ENCODE assay signal across 7 cellular contexts in the genomic region with DNA sequence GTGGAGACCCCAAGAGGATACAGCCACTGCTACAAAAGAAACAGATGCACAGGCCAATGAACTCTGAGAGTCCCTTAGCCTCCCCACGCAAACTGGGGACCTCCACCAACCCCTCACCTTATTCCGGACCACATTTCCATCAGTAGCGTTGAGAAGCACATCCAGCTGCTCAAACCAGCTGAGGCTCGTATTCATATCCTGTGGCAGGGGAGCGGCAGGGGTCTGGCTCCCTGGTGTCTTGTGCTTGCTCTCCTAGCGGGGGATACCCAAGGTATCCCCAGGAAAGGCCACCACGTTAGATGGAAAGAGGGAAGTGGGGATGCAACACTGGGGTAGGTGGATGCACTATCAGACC. TPM values are rescaled to one million over a fixed set of nuclear protein-coding genes. Genes with fewer than 3 reads are reported as not detected.
DNase-seq lines count a peak whose midpoint lies in the region; ATAC-seq and TF ChIP-seq lines count a peak whose summit lies in the region.

No MANE protein-coding gene starts in this region.

- peak overlapping the region; percentile 0; the same call in 1 of the 2 replicates for H3K27ac ChIP-seq in IMR-90 (ENCODE audit: insufficient read depth, low read length)
- H3K27ac ChIP-seq in caudate nucleus (ENCODE audit: low read depth, low read length), result peak overlapping the region; percentile 75
- peak overlapping the region in 1 of 2 donors; percentile 32 for H3K27ac ChIP-seq in mucosa of rectum (ENCODE audit: low read depth in 2 of 2, low read length in 2 of 2)

- H3K9me1 ChIP-seq in IMR-90 (ENCODE audit: insufficient read depth, low read length), result peaks cover 3% of the 10 kb centered on the region; the same call in 1 of the 2 replicates

- peak overlapping the region; percentile 37 for H2AK5ac ChIP-seq in IMR-90 (ENCODE audit: low read depth, low read length)

- H3K36me3 ChIP-seq in IMR-90 (ENCODE audit: control insufficient read depth, insufficient read depth, low read length) (no peaks in the 10 kb centered on the region), mucosa of rectum (ENCODE audit: control insufficient read depth in 2 of 2, insufficient read depth in 2 of 2, low read length in 2 of 2) (no peaks in the 10 kb centered on the region)

- no peak for TF ChIP-seq POLR2A in IMR-90 (IDR thresholded peaks at IDR 0.05; ENCODE audit: low read depth, low read length)

- DNase-seq in IMR-90 (no peak), caudate nucleus (lab: John Stamatoyannopoulos, UW) (no peak), HuH-7 (ENCODE audit: low spot score) (no peak), DMS153 treated with DMSO at 0.1 percent for 48 hours (lab: John Stamatoyannopoulos, UW; ENCODE audit: unreplicated experiment) (no peak), amygdala (lab: John Stamatoyannopoulos, UW) (no peak)

- TF ChIP-seq RAD21 in IMR-90 (IDR thresholded peaks at IDR 0.05; ENCODE audit: low read length), result no peak

- ATAC-seq in GM18870 (IDR thresholded peaks at IDR 0.05; ENCODE audit: unreplicated experiment) (peak; percentile 3), IMR-90 (ENCODE audit: low read depth) (no peak)

- CTCF ChIA-PET in IMR-90 (lab: Yijun Ruan, JAX), result interaction anchor here (0.9 kb wide), 1 partner anchor 70 kb away, joined by 3 read pairs; no protein-coding TSS in a partner anchor

- in situ Hi-C loops in IMR-90 (cut with MboI; ENCODE audit: low sequenced_read_pairs), result no loop called here

- dilution Hi-C loops in IMR-90 (cut with HindIII; ENCODE audit: low sequenced_read_pairs, unreplicated experiment), result no loop called here

- H3K23ac ChIP-seq in IMR-90 (ENCODE audit: low read depth, low read length), result peak overlapping the region; percentile 55; the same call in 1 of the 2 replicates

- H3K4me3 ChIP-seq in IMR-90 (ENCODE audit: insufficient read depth, low read depth, low read length) (peak overlapping the region; percentile 53), mucosa of rectum (ENCODE audit: low read length in 2 of 2) (peak overlapping the region; percentile 82 to 100)

- H4K20me1 ChIP-seq in IMR-90 (ENCODE audit: insufficient read depth, low read length), result no peaks in the 10 kb centered on the region

- no peaks in the 10 kb centered on the region for H3K27me3 ChIP-seq in IMR-90 (ENCODE audit: control insufficient read depth, insufficient read depth, low read length)
- H3K27me3 ChIP-seq in mucosa of rectum (ENCODE audit: control insufficient read depth in 2 of 2, insufficient read depth in 2 of 2, low read length in 2 of 2), result no peaks in the 10 kb centered on the region

- H3K56ac ChIP-seq in IMR-90 (ENCODE audit: extremely low read depth, insufficient read depth, low read length), result no peak overlapping the region

- H4K8ac ChIP-seq in IMR-90 (ENCODE audit: low read depth in 2 of 2, low read length in 2 of 2), result peak overlapping the region; percentile 51 to 86; a peak in 3 of 4 replicates

- H3K14ac ChIP-seq in IMR-90 (replicated peaks; ENCODE audit: low read depth, low read length), result peak overlapping the region; percentile 45; the same call in 1 of the 2 replicates

- H2BK5ac ChIP-seq in IMR-90 (ENCODE audit: low read depth, low read length, poor library complexity, severe bottlenecking), result no peak overlapping the region

- H2BK20ac ChIP-seq in IMR-90 (ENCODE audit: low read depth, low read length), result no peak overlapping the region

- no peak overlapping the region; the same call in 1 of the 2 replicates for H4K5ac ChIP-seq in IMR-90 (ENCODE audit: low read depth, low read length)

- H3K9me3 ChIP-seq in IMR-90 (ENCODE audit: control insufficient read depth, insufficient read depth, low read length), result no peaks in the 10 kb centered on the region
- H3K9me3 ChIP-seq in mucosa of rectum (ENCODE audit: control insufficient read depth in 2 of 2, low read length in 2 of 2), result no peaks in the 10 kb centered on the region

- H2AFZ ChIP-seq in IMR-90 (replicated peaks; ENCODE audit: low read length, poor library complexity), result peak overlapping the region; percentile 99

- TF ChIP-seq CTCF in IMR-90 (conservative IDR thresholded peaks at IDR 0.05; ENCODE audit: low read depth, low read length), result no peak

- intact Hi-C loops in IMR-90 (cut with micrococcal nuclease), result no loop called here

- POLR2A ChIA-PET in IMR-90 (lab: Charles Lee; ENCODE audit: unreplicated experiment), result no interaction called here

- peak overlapping the region; percentile 35; the same call in 1 of the 2 replicates for H4K91ac ChIP-seq in IMR-90 (ENCODE audit: insufficient read depth, low read depth, low read length)

- no TSS peak for BruUV-seq in IMR-90 (replicated peaks; lab: Mats Ljungman, UMichigan)

- WGBS in IMR-90 (ENCODE audit: extremely low coverage in 2 of 2, insufficient read length in 1 of 2), 2 experiments, result 0% methylated on average over 1 of the region's 7 CpGs; no CpG with 5 or more reads in 1 of the 2 experiments

- H3K18ac ChIP-seq in IMR-90 (ENCODE audit: low read depth, low read length), result no peak overlapping the region

- no peak overlapping the region for H2BK120ac ChIP-seq in IMR-90 (ENCODE audit: low read depth, low read length)

- no peaks in the 10 kb centered on the region; the same call in 1 of the 2 replicates for H3K4me1 ChIP-seq in IMR-90 (ENCODE audit: control insufficient read depth, insufficient read depth, low read length)
- peaks cover 13 to 19% of the 10 kb centered on the region in 2 donors for H3K4me1 ChIP-seq in mucosa of rectum (ENCODE audit: control insufficient read depth in 2 of 2, insufficient read depth in 2 of 2, low read length in 2 of 2)

- peaks cover 6 to 13% of the 10 kb centered on the region in 2 experiments; a peak in 2 of 4 replicates for H3K79me1 ChIP-seq in IMR-90 (ENCODE audit: low read depth in 1 of 2, low read length in 2 of 2)

- H3K9ac ChIP-seq in IMR-90 (ENCODE audit: low read depth, low read length), result peak overlapping the region; percentile 40
- peak overlapping the region; percentile 81 to 83 for H3K9ac ChIP-seq in mucosa of rectum (ENCODE audit: low read depth in 1 of 2, low read length in 2 of 2)

- H2AK9ac ChIP-seq in IMR-90 (replicated peaks; ENCODE audit: low read depth, low read length, poor library complexity), result peak overlapping the region; percentile 80

- no peak overlapping the region for H2BK15ac ChIP-seq in IMR-90 (ENCODE audit: low read depth, low read length)

- H3K4me2 ChIP-seq in IMR-90 (ENCODE audit: low read depth, low read length), result peak overlapping the region; percentile 77

- peak overlapping the region; percentile 42; the same call in 1 of the 2 replicates for H3K4ac ChIP-seq in IMR-90 (ENCODE audit: low read depth, low read length)

TF ChIP-seq in IMR-90, 13 proteins besides CTCF, POLR2A, EP300 and RAD21:
- peak; percentile 13 for TF ChIP-seq RCOR1 (IDR thresholded peaks at IDR 0.05; ENCODE audit: insufficient replicate concordance, low read length)
- no peak for TF ChIP-seq MXI1 (IDR thresholded peaks at IDR 0.05; ENCODE audit: borderline replicate concordance, low read depth, low read length)

RNA-seq across cellular contexts. Expression of gene CCDC163, which starts 0.5 kb away (rescaled TPM):
- 0.28 and 0.54 TPM in 2 replicates for total RNA-seq in IMR-90 (2012; rRNA removed)
- polyA plus RNA-seq in IMR-90 (2012; rRNA removed), result 0.89 and 1.0 TPM in 2 replicates
- 0.75 and 1.0 TPM in 2 replicates for polyA plus RNA-seq in IMR-90 (2012; cell fraction: cytosol; rRNA removed)
- polyA plus RNA-seq in IMR-90 (2012; cell fraction: nucleus; rRNA removed; ENCODE audit: low replicate concordance), result 0.99 and 1.0 TPM in 2 replicates

RNA-seq across cellular contexts. Expression of gene MMACHC, which starts 0.7 kb away (rescaled TPM):
- 5.2 and 6.4 TPM in 2 replicates for total RNA-seq in IMR-90 (2012; rRNA removed)
- polyA plus RNA-seq in IMR-90 (2012; rRNA removed), result 2.8 and 4.1 TPM in 2 replicates
- 3.2 and 3.3 TPM in 2 replicates for polyA plus RNA-seq in IMR-90 (2012; cell fraction: cytosol; rRNA removed)
- polyA plus RNA-seq in IMR-90 (2012; cell fraction: nucleus; rRNA removed; ENCODE audit: low replicate concordance), result 1.3 and 2.0 TPM in 2 replicates

RNA-seq across cellular contexts. Expression of gene TESK2, which starts 8.4 kb away (rescaled TPM):
- 0.83 and 0.90 TPM in 2 replicates for total RNA-seq in IMR-90 (2012; rRNA removed)
- polyA plus RNA-seq in IMR-90 (2012; rRNA removed), result 1.1 and 1.3 TPM in 2 replicates
- 0.62 and 1.1 TPM in 2 replicates for polyA plus RNA-seq in IMR-90 (2012; cell fraction: cytosol; rRNA removed)
- polyA plus RNA-seq in IMR-90 (2012; cell fraction: nucleus; rRNA removed; ENCODE audit: low replicate concordance), result 2.0 and 2.1 TPM in 2 replicates

RNA-seq across cellular contexts. Expression of gene PRDX1, which starts 22.3 kb away (rescaled TPM):
- total RNA-seq in IMR-90 (2012; rRNA removed), result 875 and 883 TPM in 2 replicates
- 530 and 612 TPM in 2 replicates for polyA plus RNA-seq in IMR-90 (2012; rRNA removed)
- polyA plus RNA-seq in IMR-90 (2012; cell fraction: cytosol; rRNA removed), result 215 and 360 TPM in 2 replicates
- polyA plus RNA-seq in IMR-90 (2012; cell fraction: nucleus; rRNA removed; ENCODE audit: low replicate concordance), result 38.8 and 276 TPM in 2 replicates

RNA-seq across cellular contexts. Expression of gene AKR1A1, which starts 51.2 kb away (rescaled TPM):
- total RNA-seq in IMR-90 (2012; rRNA removed), result 122 and 151 TPM in 2 replicates
- 141 and 144 TPM in 2 replicates for polyA plus RNA-seq in IMR-90 (2012; rRNA removed)
- 162 and 164 TPM in 2 replicates for polyA plus RNA-seq in IMR-90 (2012; cell fraction: cytosol; rRNA removed)
- polyA plus RNA-seq in IMR-90 (2012; cell fraction: nucleus; rRNA removed; ENCODE audit: low replicate concordance), result 137 and 158 TPM in 2 replicates
